In genomic region chr11:95138448-95138847, GRCh38 we compare ENCODE assay signal across 8 cellular contexts. TPM values are rescaled to one million over a fixed set of nuclear protein-coding genes. Genes with fewer than 3 reads are reported as not detected.
DNase-seq lines count a peak whose midpoint lies in the region; ATAC-seq and TF ChIP-seq lines count a peak whose summit lies in the region.

No MANE protein-coding gene starts in this region.

- TF ChIP-seq CTCF in BE2C (IDR thresholded peaks at IDR 0.05; ENCODE audit: low read depth, low read length) (peak; percentile 40), prostate gland (IDR thresholded peaks at IDR 0.05) (peak in 2 of 4 experiments; percentile 7 to 18)

- no peak overlapping the region for H3K27ac Mint-ChIP-seq in activated T-helper 17 cell treated with anti-CD3 and anti-CD28 coated beads, Interleukin-2, amount 50 U/mL, for 72 hours
- peak overlapping the region in 2 of 6 donors; percentile 5 to 83 for H3K27ac Mint-ChIP-seq in naive B cell

- H3K36me3 ChIP-seq in BE2C (no peaks in the 10 kb centered on the region), prostate gland (no peaks in the 10 kb centered on the region)

- no peak overlapping the region for H3K27ac ChIP-seq in prostate gland

- H3K36me3 Mint-ChIP-seq in activated T-helper 17 cell treated with anti-CD3 and anti-CD28 coated beads, Interleukin-2, amount 50 U/mL, for 72 hours (ENCODE audit: low read depth): no peaks in the 10 kb centered on the region
- no peaks in the 10 kb centered on the region for H3K36me3 Mint-ChIP-seq in naive B cell

- H3K27me3 Mint-ChIP-seq in activated T-helper 17 cell treated with anti-CD3 and anti-CD28 coated beads, Interleukin-2, amount 50 U/mL, for 72 hours: peaks cover 4% of the 10 kb centered on the region
- no peaks in the 10 kb centered on the region for H3K27me3 Mint-ChIP-seq in naive B cell

- H3K9me3 ChIP-seq in BE2C (no peaks in the 10 kb centered on the region), prostate gland (no peaks in the 10 kb centered on the region)

- no peak for TF ChIP-seq POLR2A in prostate gland (IDR thresholded peaks at IDR 0.05)

- no peak overlapping the region for H3K4me3 ChIP-seq in BE2C (ENCODE audit: low read depth, low read length)
- H3K4me3 ChIP-seq in prostate gland: no peak overlapping the region

- 17% methylated on average over 2 of the region's 2 CpGs for WGBS in prostate gland

- no peaks in the 10 kb centered on the region for H3K27me3 ChIP-seq in BE2C
- H3K27me3 ChIP-seq in prostate gland (replicated peaks; ENCODE audit: insufficient read depth): no peaks in the 10 kb centered on the region

- no peaks in the 10 kb centered on the region for H3K9me3 Mint-ChIP-seq in activated T-helper 17 cell treated with anti-CD3 and anti-CD28 coated beads, Interleukin-2, amount 50 U/mL, for 72 hours
- H3K9me3 Mint-ChIP-seq in naive B cell: no peaks in the 10 kb centered on the region

- ATAC-seq in GM19043 (IDR thresholded peaks at IDR 0.05; ENCODE audit: low read depth, unreplicated experiment) (peak; percentile 89), HG03159 (IDR thresholded peaks at IDR 0.05; ENCODE audit: unreplicated experiment) (peak; percentile 60), naive B cell (ENCODE audit: low read depth in 2 of 2) (peak; percentile 87)
- ATAC-seq in activated T-helper 17 cell treated with anti-CD3 and anti-CD28 coated beads, Interleukin-2, amount 50 U/mL, for 72 hours (replicated peaks): peak; percentile 52

- H3K4me1 ChIP-seq in BE2C (peaks cover 14% of the 10 kb centered on the region), prostate gland (replicated peaks) (peaks cover 3% of the 10 kb centered on the region)

- H3K4me1 Mint-ChIP-seq in activated T-helper 17 cell treated with anti-CD3 and anti-CD28 coated beads, Interleukin-2, amount 50 U/mL, for 72 hours: peaks cover 4% of the 10 kb centered on the region
- peaks cover 0 to 4% (median 3%) of the 10 kb centered on the region in 3 donors for H3K4me1 Mint-ChIP-seq in naive B cell

- H3K4me3 Mint-ChIP-seq in activated T-helper 17 cell treated with anti-CD3 and anti-CD28 coated beads, Interleukin-2, amount 50 U/mL, for 72 hours: no peak overlapping the region
- no peak overlapping the region for H3K4me3 Mint-ChIP-seq in naive B cell

- intact Hi-C loops in prostate gland (cut with DNase I): no loop called here

- DNase-seq in BE2C (no peak), naive B cell (no peak), HK-2 (ENCODE audit: unreplicated experiment) (no peak), prostate gland (ENCODE audit: low spot score) (no peak), activated gamma-delta T cell (lab: John Stamatoyannopoulos, UW) (no peak)

RNA-seq across cellular contexts. Expression of gene ENDOD1, which starts 48.8 kb away (rescaled TPM):
- 24.1 TPM for polyA plus RNA-seq in BE2C (2012; ENCODE audit: insufficient read depth, insufficient read length, low read depth)
- total RNA-seq in activated T-helper 17 cell treated with anti-CD3 and anti-CD28 coated beads, Interleukin-2, amount 50 U/mL, for 72 hours: 1 to 10 TPM; 6.7 to 8.0 TPM
- 10 to 100 TPM in 5 of 6 donors, 1 to 10 TPM in 1; 3.8 to 25.1 (median 21.7) TPM for polyA plus RNA-seq in naive B cell (ENCODE audit: low read depth in 6 of 6)
- 10 to 100 TPM; 49.6 to 79.8 TPM for total RNA-seq in prostate gland

Comparison
In these comparisons a context has a peak if more than half of its experiments do, and no peak if none do; other contexts are left out.
1. RNA of gene ENDOD1, which starts 48.8 kb away (total RNA-seq): 49.6 to 79.8 TPM in prostate gland; 6.7 to 8.0 TPM in activated T-helper 17 cell treated with anti-CD3 and anti-CD28 coated beads, Interleukin-2, amount 50 U/mL, for 72 hours; every median in the first group is over 4 times any median in the second.
2. Peak in every context shown above with its lines, with median percentiles within 50 percentile points of each other: ATAC-seq.